1 cellular context compared by ENCODE assay signal in genomic region chr1:221809101-221810029, GRCh38.
A peak's percentile ranks its signal among the peaks of the same experiment; 100 is the strongest.
TF ChIP-seq lines count a peak whose summit lies in the region.

No MANE protein-coding gene starts in this region.

TF ChIP-seq in K562, 482 proteins besides CTCF, POLR2A, EP300 and RAD21 (continued from another document):
- TF ChIP-seq ZBTB11 (CRISPR knock-in tag; IDR thresholded peaks at IDR 0.05), result peak in 1 of 3 experiments; percentile 41; a peak in 1 of 6 replicates
- peak; percentile 61; the same call in 1 of the 2 replicates for TF ChIP-seq GTF2E2 (tag; IDR thresholded peaks at IDR 0.05)
- no peak for TF ChIP-seq ATF2 (CRISPR knock-in tag; IDR thresholded peaks at IDR 0.05)
- TF ChIP-seq SREBF1 (IDR thresholded peaks at IDR 0.05; ENCODE audit: borderline replicate concordance, low read depth, low read length), result no peak
- TF ChIP-seq GABPA (tag; conservative IDR thresholded peaks at IDR 0.05; ENCODE audit: low read depth), result peak; percentile 51; the same call in 1 of the 2 replicates
- TF ChIP-seq ZNF23 (CRISPR knock-in tag; IDR thresholded peaks at IDR 0.05), result peak; percentile 25; the same call in 1 of the 2 replicates
- no peak for TF ChIP-seq ZNF512 (tag; IDR thresholded peaks at IDR 0.05)
- TF ChIP-seq ZNF395 (CRISPR knock-in tag; IDR thresholded peaks at IDR 0.05), result 0 out of 2 replicates have a peak, but pooled peaks have one; percentile 12
- no peak for TF ChIP-seq NR2C2 (CRISPR knock-in tag; IDR thresholded peaks at IDR 0.05)
- TF ChIP-seq NR2C2 (tag; IDR thresholded peaks at IDR 0.05), result peak; percentile 51; the same call in 1 of the 2 replicates
TF ChIP-seq in K562: peak in this region for 14.
